19 cellular contexts compared by ENCODE assay signal in the genomic region with DNA sequence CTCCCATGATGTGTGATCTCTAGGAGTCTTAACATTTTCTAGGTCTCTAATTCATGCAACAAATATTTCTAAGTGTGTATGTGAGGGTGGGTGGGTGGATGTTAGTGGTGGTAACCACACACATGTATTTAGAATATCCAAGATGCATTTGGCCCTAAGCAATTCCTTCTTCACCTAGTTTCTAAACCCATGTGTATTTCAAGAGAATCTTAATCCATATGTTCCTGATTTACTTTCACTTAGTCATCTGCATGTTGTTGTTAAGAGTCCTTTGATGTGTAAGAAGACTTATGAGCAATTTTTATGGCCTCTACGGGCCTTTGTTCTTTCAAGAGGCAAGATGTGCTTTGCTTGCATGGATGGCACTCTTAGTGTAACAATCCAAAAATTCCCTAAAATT.
DNase-seq lines count a peak whose midpoint lies in the region; ATAC-seq and TF ChIP-seq lines count a peak whose summit lies in the region.
"Had no signal": no experiment of that assay in that cellular context is flagged by ENCODE, and none has a peak within 500 bp of the region (broad histone marks: within the 10 kb centered on the region; RNA-seq: fewer than 3 reads in every experiment).

No MANE protein-coding gene starts in this region.

- H3K9me3 ChIP-seq in Loucy (ENCODE audit: insufficient read depth, low read depth, low read length) = no peaks in the 10 kb centered on the region
- H3K9me3 ChIP-seq in ascending aorta = no peaks in the 10 kb centered on the region
- H3K9me3 ChIP-seq: BLaER1, heart left ventricle, mucosa of descending colon had no signal

- no peak overlapping the region for H3K4me3 ChIP-seq in Loucy (ENCODE audit: low read length, poor library complexity, severe bottlenecking)
- H3K4me3 ChIP-seq in brain microvascular endothelial cell (ENCODE audit: low read depth, low read length) = no peak overlapping the region
- no peak overlapping the region for H3K4me3 ChIP-seq in kidney epithelial cell (ENCODE audit: low read depth, low read length)
- no peak overlapping the region for H3K4me3 ChIP-seq in ascending aorta
- H3K4me3 ChIP-seq: BLaER1, heart left ventricle, mucosa of descending colon had no signal

- DNase-seq in AG20443 (ENCODE audit: low spot score) (peak; percentile 49), brain microvascular endothelial cell (peak; percentile 7), kidney epithelial cell (ENCODE audit: low read depth) (peak; percentile 37), ascending aorta (ENCODE audit: low spot score in 2 of 2) (no peak), DMS 273 treated with DMSO at 0.1 percent for 48 hours (lab: John Stamatoyannopoulos, UW) (no peak), OCI-M1 (lab: John Stamatoyannopoulos, UW) (no peak)
- DNase-seq: activated gamma-delta T cell treated with Interleukin-2 at 50 U/mL for 16 hours; DMS53; H9; heart left ventricle; kidney glomerular epithelial cell; mucosa of descending colon; NCI-H1105 treated with DMSO at 0.1 percent for 48 hours; occipital lobe; stimulated activated naive B cell treated with anti-CD40 and anti-IgM and Interleukin-4, amounts not matched to agents 10 μg/mL and 1 μg/mL and 100 μg/mL, for 72 hours had no signal

- intact Hi-C loops in ascending aorta (cut with DNase I) = no loop called here

- no peak overlapping the region for H3K9ac ChIP-seq in Loucy (ENCODE audit: low read depth, low read length, poor library complexity, severe bottlenecking)
- H3K9ac ChIP-seq: BLaER1 had no signal

- ATAC-seq in HG02642 (IDR thresholded peaks at IDR 0.05; ENCODE audit: poor library complexity, unreplicated experiment) = no peak
- ATAC-seq: heart left ventricle; mucosa of descending colon; stimulated activated naive B cell treated with anti-CD40 and anti-IgM and Interleukin-4, amounts not matched to agents 10 μg/mL and 1 μg/mL and 100 μg/mL, for 72 hours had no signal

- H3K79me2 ChIP-seq in Loucy (ENCODE audit: insufficient read depth, low read length) = no peaks in the 10 kb centered on the region

- in situ Hi-C loops in brain microvascular endothelial cell (cut with HindIII; ENCODE audit: low pct_ligation_motif_present, low sequenced_read_pairs) = no loop called here

- peak overlapping the region; percentile 56; the same call in 1 of the 2 replicates for H2AFZ ChIP-seq in Loucy (ENCODE audit: low read length)

- H3K4me1 ChIP-seq in Loucy (ENCODE audit: insufficient read depth, low read length, poor library complexity, severe bottlenecking) (peaks cover 27% of the 10 kb centered on the region), ascending aorta (no peaks in the 10 kb centered on the region)
- H3K4me1 ChIP-seq: BLaER1, heart left ventricle had no signal

- no peak for TF ChIP-seq CTCF in Loucy (conservative IDR thresholded peaks at IDR 0.05; ENCODE audit: low read length)
- TF ChIP-seq CTCF in brain microvascular endothelial cell (IDR thresholded peaks at IDR 0.05; ENCODE audit: low read depth, low read length, missing control alignments) = no peak
- no peak for TF ChIP-seq CTCF in kidney epithelial cell (IDR thresholded peaks at IDR 0.05; ENCODE audit: insufficient read depth, low read length, poor library complexity, severe bottlenecking)
- no peak for TF ChIP-seq CTCF in ascending aorta (IDR thresholded peaks at IDR 0.05)

- H3K9me2 ChIP-seq in Loucy (replicated peaks; ENCODE audit: low read depth, low read length) = no peaks in the 10 kb centered on the region

- H3K4me2 ChIP-seq in Loucy (ENCODE audit: low read depth, low read length, poor library complexity, severe bottlenecking) = peak overlapping the region; percentile 15
- H3K4me2 ChIP-seq: BLaER1 had no signal

- H4K20me1 ChIP-seq in Loucy (ENCODE audit: insufficient read depth, low read length, poor library complexity, severe bottlenecking) = no peaks in the 10 kb centered on the region
- H4K20me1 ChIP-seq: BLaER1 had no signal

- H3K27me3 ChIP-seq in Loucy (ENCODE audit: insufficient read depth, low read length, poor library complexity, severe bottlenecking) (no peaks in the 10 kb centered on the region), brain microvascular endothelial cell (replicated peaks) (no peaks in the 10 kb centered on the region), kidney epithelial cell (ENCODE audit: control insufficient read depth, insufficient read depth, low read length) (no peaks in the 10 kb centered on the region), ascending aorta (no peaks in the 10 kb centered on the region)
- H3K27me3 ChIP-seq: BLaER1 had no signal

- H3K27ac ChIP-seq in brain microvascular endothelial cell (no peak overlapping the region), ascending aorta (no peak overlapping the region)
- H3K27ac ChIP-seq: BLaER1, heart left ventricle, VCaP had no signal

- H3K36me3 ChIP-seq in Loucy (ENCODE audit: insufficient read depth, low read length) = no peaks in the 10 kb centered on the region
- H3K36me3 ChIP-seq in brain microvascular endothelial cell (replicated peaks) = no peaks in the 10 kb centered on the region
- H3K36me3 ChIP-seq in kidney epithelial cell (ENCODE audit: control insufficient read depth, insufficient read depth, low read length) = no peaks in the 10 kb centered on the region
- no peaks in the 10 kb centered on the region for H3K36me3 ChIP-seq in ascending aorta
- H3K36me3 ChIP-seq: BLaER1, heart left ventricle had no signal

- H3F3A ChIP-seq in Loucy (ENCODE audit: low read depth) = no peaks in the 10 kb centered on the region

Comparison
In these comparisons a context has a peak if more than half of its experiments do, and no peak if none do; other contexts are left out.
1. DNase-seq: peak in AG20443 (single experiment), brain microvascular endothelial cell (single experiment) and kidney epithelial cell (single experiment); none in ascending aorta (0 of 2), DMS 273 treated with DMSO at 0.1 percent for 48 hours (single experiment) and OCI-M1 (single experiment).